ENCODE assay signal across 12 cellular contexts in genomic region chr7:20030417-20030816, GRCh38.
DNase-seq lines count a peak whose midpoint lies in the region; ATAC-seq and TF ChIP-seq lines count a peak whose summit lies in the region.
"Had no signal": no experiment of that assay in that cellular context is flagged by ENCODE, and none has a peak within 500 bp of the region (broad histone marks: within the 10 kb centered on the region; RNA-seq: fewer than 3 reads in every experiment).

No MANE protein-coding gene starts in this region.

- ATAC-seq in GM19463 (IDR thresholded peaks at IDR 0.05; ENCODE audit: unreplicated experiment), result peak; percentile 80
- peak; percentile 85 for ATAC-seq in HG02943 (IDR thresholded peaks at IDR 0.05; ENCODE audit: low read depth, unreplicated experiment)

- no peak overlapping the region for H3K4me3 Mint-ChIP-seq in activated CD4-positive, alpha-beta memory T cell treated with anti-CD3 and anti-CD28 coated beads, Interleukin-2, amount 10 ng/mL, durations not matched to agents 7 days and 5 days
- H3K4me3 Mint-ChIP-seq: stimulated activated naive CD8-positive, alpha-beta T cell treated with anti-CD3 and anti-CD28 coated beads, Interleukin-15, Interleukin-2, amounts not matched to agents 100 ng/mL and 50 ng/mL, for 24 hours had no signal

- H3K27ac Mint-ChIP-seq in activated CD4-positive, alpha-beta memory T cell treated with anti-CD3 and anti-CD28 coated beads, Interleukin-2, amount 10 ng/mL, durations not matched to agents 7 days and 5 days, result no peak overlapping the region
- H3K27ac Mint-ChIP-seq: stimulated activated naive CD8-positive, alpha-beta T cell treated with anti-CD3 and anti-CD28 coated beads, Interleukin-15, Interleukin-2, amounts not matched to agents 100 ng/mL and 50 ng/mL, for 24 hours had no signal

- H3K4me3 ChIP-seq in GM06990 (replicated peaks; ENCODE audit: low read depth, low read length), result no peak overlapping the region
- H3K4me3 ChIP-seq: skin epidermis had no signal

- no peaks in the 10 kb centered on the region for H3K4me1 Mint-ChIP-seq in activated CD4-positive, alpha-beta memory T cell treated with anti-CD3 and anti-CD28 coated beads, Interleukin-2, amount 10 ng/mL, durations not matched to agents 7 days and 5 days

- H3K27me3 ChIP-seq in GM06990 (replicated peaks; ENCODE audit: control insufficient read depth, insufficient read depth, low read length), result no peaks in the 10 kb centered on the region

- H3K27me3 Mint-ChIP-seq in activated CD4-positive, alpha-beta memory T cell treated with anti-CD3 and anti-CD28 coated beads, Interleukin-2, amount 10 ng/mL, durations not matched to agents 7 days and 5 days, result no peaks in the 10 kb centered on the region
- H3K27me3 Mint-ChIP-seq: stimulated activated naive CD8-positive, alpha-beta T cell treated with anti-CD3 and anti-CD28 coated beads, Interleukin-15, Interleukin-2, amounts not matched to agents 100 ng/mL and 50 ng/mL, for 24 hours had no signal

- H3K36me3 Mint-ChIP-seq in activated CD4-positive, alpha-beta memory T cell treated with anti-CD3 and anti-CD28 coated beads, Interleukin-2, amount 10 ng/mL, durations not matched to agents 7 days and 5 days (ENCODE audit: low read depth), result no peaks in the 10 kb centered on the region

- POLR2A ChIA-PET in activated CD4-positive, alpha-beta memory T cell treated with anti-CD3 and anti-CD28 coated beads, Interleukin-2, amount 10 ng/mL, durations not matched to agents 7 days and 5 days (lab: Charles Lee), result no interaction called here

- no peaks in the 10 kb centered on the region for H3K36me3 ChIP-seq in GM06990 (ENCODE audit: control insufficient read depth, insufficient read depth, low read length)

- DNase-seq in GM06990 (ENCODE audit: extremely low read depth, insufficient read length), result peak; percentile 12
- peak; percentile 24 for DNase-seq in M059J (ENCODE audit: low read depth)
- DNase-seq in UCSD-AML1 (lab: John Stamatoyannopoulos, UW; ENCODE audit: unreplicated experiment), result no peak
- DNase-seq in COLO829 (ENCODE audit: low spot score), result no peak
- DNase-seq in activated CD4-positive, alpha-beta memory T cell treated with anti-CD3 and anti-CD28 coated beads, Interleukin-2, amount 10 ng/mL, durations not matched to agents 7 days and 5 days, result no peak
- DNase-seq in NCI-H2081 (lab: John Stamatoyannopoulos, UW), result no peak
- DNase-seq: activated CD4-positive, alpha-beta T cell treated with anti-CD3 and anti-CD28 coated beads for 1 hour; AML-193 had no signal

- peaks cover 2% of the 10 kb centered on the region for H3K9me3 Mint-ChIP-seq in activated CD4-positive, alpha-beta memory T cell treated with anti-CD3 and anti-CD28 coated beads, Interleukin-2, amount 10 ng/mL, durations not matched to agents 7 days and 5 days
- H3K9me3 Mint-ChIP-seq: stimulated activated naive CD8-positive, alpha-beta T cell treated with anti-CD3 and anti-CD28 coated beads, Interleukin-15, Interleukin-2, amounts not matched to agents 100 ng/mL and 50 ng/mL, for 24 hours had no signal

- CTCF ChIA-PET in activated CD4-positive, alpha-beta memory T cell treated with anti-CD3 and anti-CD28 coated beads, Interleukin-2, amount 10 ng/mL, durations not matched to agents 7 days and 5 days (lab: Charles Lee), result no interaction called here

- no peak for TF ChIP-seq CTCF in GM06990 (IDR thresholded peaks at IDR 0.05; ENCODE audit: insufficient read depth, low read length, poor library complexity, severe bottlenecking)

Comparison
In these comparisons a context has a peak if more than half of its experiments do, and no peak if none do; other contexts are left out.
1. DNase-seq: peak in GM06990 (single experiment) and M059J (single experiment); none in UCSD-AML1 (single experiment), COLO829 (single experiment), activated CD4-positive, alpha-beta memory T cell treated with anti-CD3 and anti-CD28 coated beads, Interleukin-2, amount 10 ng/mL, durations not matched to agents 7 days and 5 days (single experiment) and NCI-H2081 (0 of 2).